8 cellular contexts compared by ENCODE assay signal in the genomic region with DNA sequence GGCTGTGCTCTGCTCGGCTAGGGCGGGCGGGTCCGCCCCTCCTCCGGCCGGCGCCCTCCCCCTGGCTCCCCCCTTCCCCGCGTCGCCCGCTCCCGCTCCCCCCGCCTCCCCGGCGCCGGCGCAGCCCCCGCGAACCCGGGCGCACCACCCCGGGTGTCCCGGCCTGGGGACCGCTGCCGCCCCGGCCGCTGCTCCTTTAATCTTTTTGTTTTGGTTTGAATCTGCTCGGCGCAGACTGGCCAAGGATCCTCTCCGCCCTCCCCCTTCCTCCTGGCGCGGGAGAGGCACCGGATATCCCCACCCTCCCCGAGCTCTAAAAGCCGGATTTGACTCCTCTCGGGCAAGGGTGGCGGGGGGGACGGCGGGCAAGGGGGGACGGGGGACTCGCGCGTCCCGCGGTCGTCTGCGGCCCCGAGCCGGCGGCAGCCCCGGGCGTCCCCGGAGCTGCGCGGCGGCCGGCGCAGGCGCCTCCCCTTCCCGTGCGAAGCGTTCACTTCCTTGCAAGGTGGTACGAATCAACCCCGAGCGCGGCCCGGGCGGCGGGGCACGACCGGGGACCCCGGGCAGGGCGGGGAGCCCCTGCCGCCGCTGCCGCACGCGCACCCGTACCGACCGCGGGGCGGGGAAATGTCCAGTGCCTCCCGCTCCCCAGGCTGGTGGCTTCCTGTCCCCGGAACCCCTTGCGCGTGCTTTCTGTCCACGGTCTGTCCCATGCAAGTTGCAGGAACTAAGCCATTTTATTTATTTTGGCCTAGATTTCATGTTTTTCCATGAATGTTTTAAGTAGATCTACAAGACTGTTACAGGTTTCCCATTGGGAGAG. TPM values are rescaled to one million over a fixed set of nuclear protein-coding genes. Genes with fewer than 3 reads are reported as not detected.
DNase-seq lines count a peak whose midpoint lies in the region; ATAC-seq and TF ChIP-seq lines count a peak whose summit lies in the region.

A gene with protein sequence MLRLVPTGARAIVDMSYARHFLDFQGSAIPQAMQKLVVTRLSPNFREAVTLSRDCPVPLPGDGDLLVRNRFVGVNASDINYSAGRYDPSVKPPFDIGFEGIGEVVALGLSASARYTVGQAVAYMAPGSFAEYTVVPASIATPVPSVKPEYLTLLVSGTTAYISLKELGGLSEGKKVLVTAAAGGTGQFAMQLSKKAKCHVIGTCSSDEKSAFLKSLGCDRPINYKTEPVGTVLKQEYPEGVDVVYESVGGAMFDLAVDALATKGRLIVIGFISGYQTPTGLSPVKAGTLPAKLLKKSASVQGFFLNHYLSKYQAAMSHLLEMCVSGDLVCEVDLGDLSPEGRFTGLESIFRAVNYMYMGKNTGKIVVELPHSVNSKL (minus strand): TSS at position 11 of the 823 bp plus-strand sequence. CDS start 81 bp downstream, outside the sequence.

- TF ChIP-seq RAD21 in liver (IDR thresholded peaks at IDR 0.05), result no peak

- CTCF ChIA-PET in activated CD4-positive, alpha-beta memory T cell treated with anti-CD3 and anti-CD28 coated beads for 36 hours (lab: Charles Lee), result no interaction called here

- H3K27me3 ChIP-seq in liver (ENCODE audit: control insufficient read depth in 4 of 4, insufficient read depth in 4 of 4, low read length in 3 of 4), result no peaks in the 10 kb centered on the region

- ATAC-seq in GM19395 (IDR thresholded peaks at IDR 0.05; ENCODE audit: unreplicated experiment) (peak; percentile 51), HG03520 (IDR thresholded peaks at IDR 0.05; ENCODE audit: unreplicated experiment) (peak; percentile 36)

- H3K9me3 Mint-ChIP-seq in activated CD4-positive, alpha-beta memory T cell treated with anti-CD3 and anti-CD28 coated beads for 36 hours, result no peaks in the 10 kb centered on the region

- peak within 1 kb of the TSS; percentile 96 for H3K27ac ChIP-seq in C4-2B
- peak within 1 kb of the TSS; percentile 94 to 97 for H3K27ac ChIP-seq in liver (ENCODE audit: low read depth in 1 of 2, low read length in 2 of 2)

- TF ChIP-seq CTCF in C4-2B (conservative IDR thresholded peaks at IDR 0.05) (no peak), liver (IDR thresholded peaks at IDR 0.05; ENCODE audit: low read depth, low read length, missing input control) (no peak)

- DNase-seq in NCI-H82 treated with DMSO at 0.1 percent for 48 hours (lab: John Stamatoyannopoulos, UW; ENCODE audit: unreplicated experiment) (peak; percentile 44), dermis microvascular lymphatic vessel endothelial cell (ENCODE audit: low read depth in 2 of 2) (peak; percentile 77 to 81)
- peak; percentile 91 for DNase-seq in activated CD4-positive, alpha-beta memory T cell treated with anti-CD3 and anti-CD28 coated beads for 36 hours
- DNase-seq in stimulated activated CD4-positive, alpha-beta T cell treated with anti-CD3 and anti-CD28 coated beads, Interleukin-4, amount 100 ng/mL, for 4 hours, result peak; percentile 64 to 67

- peaks cover 11% of the 10 kb centered on the region for H3K36me3 Mint-ChIP-seq in activated CD4-positive, alpha-beta memory T cell treated with anti-CD3 and anti-CD28 coated beads for 36 hours

- WGBS in liver, result under 1% methylated on average over 88 of the region's 88 CpGs

- peak within 1 kb of the TSS; percentile 77 to 92 (median 91) for H3K4me3 ChIP-seq in liver (ENCODE audit: low read depth in 1 of 3, low read length in 3 of 3)

- peak within 1 kb of the TSS; percentile 81 to 88 for H3K9ac ChIP-seq in liver (ENCODE audit: low read depth in 1 of 2, low read length in 2 of 2)

- POLR2A ChIA-PET in activated CD4-positive, alpha-beta memory T cell treated with anti-CD3 and anti-CD28 coated beads for 36 hours (lab: Charles Lee), result interaction anchor here (1.0 to 1.7 kb wide), 6 partner anchors 37 to 611 kb away, joined by 3 to 7 read pairs (median 4); partner anchors contain the start of gene ZNF407

- peak within 1 kb of the TSS; percentile 99 for H3K4me3 Mint-ChIP-seq in activated CD4-positive, alpha-beta memory T cell treated with anti-CD3 and anti-CD28 coated beads for 36 hours

- peak within 1 kb of the TSS; percentile 98 for H3K27ac Mint-ChIP-seq in activated CD4-positive, alpha-beta memory T cell treated with anti-CD3 and anti-CD28 coated beads for 36 hours

- peaks cover 8 to 57% (median 41%) of the 10 kb centered on the region in 4 donors for H3K4me1 ChIP-seq in liver (ENCODE audit: control insufficient read depth in 4 of 4, insufficient read depth in 4 of 4, low read length in 3 of 4)

- H3K4me1 Mint-ChIP-seq in activated CD4-positive, alpha-beta memory T cell treated with anti-CD3 and anti-CD28 coated beads for 36 hours (ENCODE audit: low read depth), result peaks cover 56% of the 10 kb centered on the region

- no peaks in the 10 kb centered on the region for H3K27me3 Mint-ChIP-seq in activated CD4-positive, alpha-beta memory T cell treated with anti-CD3 and anti-CD28 coated beads for 36 hours

- intact Hi-C loops in activated CD4-positive, alpha-beta memory T cell treated with anti-CD3 and anti-CD28 coated beads for 36 hours (cut with micrococcal nuclease), result loop anchor here (1.0 to 5.0 kb wide), 3 partner anchors 214 to 711 kb away; no protein-coding TSS in a partner anchor

- no peaks in the 10 kb centered on the region for H3K36me3 ChIP-seq in liver (ENCODE audit: control insufficient read depth in 4 of 4, insufficient read depth in 3 of 4, low read depth in 1 of 4, low read length in 3 of 4)

- H3K9me3 ChIP-seq in liver (ENCODE audit: control insufficient read depth in 4 of 4, low read length in 3 of 4), result no peaks in the 10 kb centered on the region

TF ChIP-seq in liver, 16 proteins besides CTCF, POLR2A, EP300 and RAD21:
- TF ChIP-seq HNF4A (conservative IDR thresholded peaks at IDR 0.05) (no peak), SP1 (IDR thresholded peaks at IDR 0.05) (peak; percentile 38), GABPA (IDR thresholded peaks at IDR 0.05 in 1 of 2, conservative IDR thresholded peaks at IDR 0.05 in 1 of 2) (peak; percentile 38 to 71), HNF4G (IDR thresholded peaks at IDR 0.05) (no peak), FOXA2 (IDR thresholded peaks at IDR 0.05) (no peak), REST (IDR thresholded peaks at IDR 0.05) (peak; percentile 22), TAF1 (conservative IDR thresholded peaks at IDR 0.05) (peak; percentile 7), FOXA1 (IDR thresholded peaks at IDR 0.05) (no peak), YY1 (IDR thresholded peaks at IDR 0.05) (peak; percentile 87)

RNA-seq across cellular contexts. Expression of the gene that starts here (rescaled TPM):
- 10 to 100 TPM; 29.6 to 30.2 TPM for total RNA-seq in activated CD4-positive, alpha-beta memory T cell treated with anti-CD3 and anti-CD28 coated beads for 36 hours
- total RNA-seq in dermis microvascular lymphatic vessel endothelial cell (9.1 and 11.5 TPM in 2 replicates), liver (10 to 100 TPM in 1 of 2 donors, 1 to 10 TPM in 1; 6.8 to 14.2 TPM)
- 10 to 100 TPM in 1 of 2 donors, 1 to 10 TPM in 1; 8.5 to 18.7 TPM for polyA plus RNA-seq in liver

Comparison
In these comparisons a context has a peak if more than half of its experiments do, and no peak if none do; other contexts are left out.
1. Peak in every context shown above with its lines: DNase-seq, ATAC-seq, H3K4me3 ChIP-seq and H3K27ac ChIP-seq.